1 cellular context compared by ENCODE assay signal in genomic region chr3:69081583-69082262, GRCh38.
TF ChIP-seq lines count a peak whose summit lies in the region.

No MANE protein-coding gene starts in this region.

TF ChIP-seq in HCT116, 20 proteins besides CTCF, POLR2A, EP300 and RAD21 (continued from another document):
- TF ChIP-seq, protein P1, sequence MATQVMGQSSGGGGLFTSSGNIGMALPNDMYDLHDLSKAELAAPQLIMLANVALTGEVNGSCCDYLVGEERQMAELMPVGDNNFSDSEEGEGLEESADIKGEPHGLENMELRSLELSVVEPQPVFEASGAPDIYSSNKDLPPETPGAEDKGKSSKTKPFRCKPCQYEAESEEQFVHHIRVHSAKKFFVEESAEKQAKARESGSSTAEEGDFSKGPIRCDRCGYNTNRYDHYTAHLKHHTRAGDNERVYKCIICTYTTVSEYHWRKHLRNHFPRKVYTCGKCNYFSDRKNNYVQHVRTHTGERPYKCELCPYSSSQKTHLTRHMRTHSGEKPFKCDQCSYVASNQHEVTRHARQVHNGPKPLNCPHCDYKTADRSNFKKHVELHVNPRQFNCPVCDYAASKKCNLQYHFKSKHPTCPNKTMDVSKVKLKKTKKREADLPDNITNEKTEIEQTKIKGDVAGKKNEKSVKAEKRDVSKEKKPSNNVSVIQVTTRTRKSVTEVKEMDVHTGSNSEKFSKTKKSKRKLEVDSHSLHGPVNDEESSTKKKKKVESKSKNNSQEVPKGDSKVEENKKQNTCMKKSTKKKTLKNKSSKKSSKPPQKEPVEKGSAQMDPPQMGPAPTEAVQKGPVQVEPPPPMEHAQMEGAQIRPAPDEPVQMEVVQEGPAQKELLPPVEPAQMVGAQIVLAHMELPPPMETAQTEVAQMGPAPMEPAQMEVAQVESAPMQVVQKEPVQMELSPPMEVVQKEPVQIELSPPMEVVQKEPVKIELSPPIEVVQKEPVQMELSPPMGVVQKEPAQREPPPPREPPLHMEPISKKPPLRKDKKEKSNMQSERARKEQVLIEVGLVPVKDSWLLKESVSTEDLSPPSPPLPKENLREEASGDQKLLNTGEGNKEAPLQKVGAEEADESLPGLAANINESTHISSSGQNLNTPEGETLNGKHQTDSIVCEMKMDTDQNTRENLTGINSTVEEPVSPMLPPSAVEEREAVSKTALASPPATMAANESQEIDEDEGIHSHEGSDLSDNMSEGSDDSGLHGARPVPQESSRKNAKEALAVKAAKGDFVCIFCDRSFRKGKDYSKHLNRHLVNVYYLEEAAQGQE (IDR thresholded peaks at IDR 0.05; ENCODE audit: low read depth), result no peak
